In the genomic region with DNA sequence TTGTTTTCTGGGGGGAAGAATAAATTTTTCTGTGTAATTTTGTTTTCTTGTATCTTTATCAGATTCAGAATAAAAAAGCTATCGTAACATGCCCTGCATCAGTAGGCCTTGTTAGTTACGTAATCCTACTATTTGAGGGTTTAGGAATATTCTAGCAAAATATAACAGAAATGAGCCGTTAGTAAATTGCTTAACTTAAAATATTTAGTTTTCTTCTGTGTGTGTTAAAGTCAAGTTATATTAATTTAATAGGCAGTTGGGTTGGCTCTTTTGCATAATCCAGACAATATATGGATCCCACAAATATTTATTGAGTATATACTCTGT, we compare ENCODE assay signal across 20 cellular contexts.
DNase-seq lines count a peak whose midpoint lies in the region; ATAC-seq and TF ChIP-seq lines count a peak whose summit lies in the region.
"Had no signal": no experiment of that assay in that cellular context is flagged by ENCODE, and none has a peak within 500 bp of the region (broad histone marks: within the 10 kb centered on the region; RNA-seq: fewer than 3 reads in every experiment).

No MANE protein-coding gene starts in this region.

- H3K4me1 ChIP-seq in left ventricle myocardium inferior (peaks cover 32% of the 10 kb centered on the region), right lobe of liver (no peaks in the 10 kb centered on the region), psoas muscle (peaks cover 51% of the 10 kb centered on the region), esophagus squamous epithelium (peaks cover 0 to 31% (median 5%) of the 10 kb centered on the region in 3 donors)

- intact Hi-C loops in left ventricle myocardium inferior (cut with micrococcal nuclease) (no loop called here), Right ventricle myocardium inferior (cut with DNase I) (no loop called here), right lobe of liver (cut with DNase I) (no loop called here), psoas muscle (cut with DNase I) (no loop called here), esophagus squamous epithelium (cut with DNase I) (no loop called here)

- H3K4me3 ChIP-seq in left ventricle myocardium inferior = no peak overlapping the region
- no peak overlapping the region for H3K4me3 ChIP-seq in right lobe of liver
- H3K4me3 ChIP-seq in psoas muscle = no peak overlapping the region
- no peak overlapping the region for H3K4me3 ChIP-seq in esophagus squamous epithelium
- H3K4me3 ChIP-seq: coronary artery, heart left ventricle, ovary, tibial artery had no signal

- 49% methylated on average over 3 of the region's 3 CpGs for WGBS in right lobe of liver (ENCODE audit: insufficient coverage, low coverage, low lambda C conversion rate, missing lambda C conversion rate)
- WGBS in psoas muscle, 3 donors = 88 to 89% (median 89%) methylated on average over 3 of the region's 3 CpGs
- 83 to 84% methylated on average over 3 of the region's 3 CpGs for WGBS in esophagus squamous epithelium, 2 donors

- H3K9me3 ChIP-seq in left ventricle myocardium inferior (replicated peaks) = no peaks in the 10 kb centered on the region
- H3K9me3 ChIP-seq in right lobe of liver = no peaks in the 10 kb centered on the region
- H3K9me3 ChIP-seq in psoas muscle = no peaks in the 10 kb centered on the region
- no peaks in the 10 kb centered on the region for H3K9me3 ChIP-seq in esophagus squamous epithelium
- H3K9me3 ChIP-seq: heart left ventricle, ovary, tibial artery had no signal

- H3K27ac ChIP-seq in left ventricle myocardium inferior (replicated peaks) (peak overlapping the region; percentile 16), right lobe of liver (peak overlapping the region in 2 of 3 donors; percentile 25 to 29), psoas muscle (peak overlapping the region; percentile 4), esophagus squamous epithelium (peak overlapping the region in 1 of 4 donors; percentile 11)
- H3K27ac ChIP-seq: 22Rv1, ovary, tibial artery had no signal

- no peak for DNase-seq in left ventricle myocardium inferior
- DNase-seq in Right ventricle myocardium inferior (ENCODE audit: missing footprints) = no peak
- DNase-seq in right lobe of liver = no peak
- no peak for DNase-seq in psoas muscle
- no peak for DNase-seq in GM19238 (ENCODE audit: insufficient read length, low spot score)
- no peak for DNase-seq in NCI-H510A (lab: John Stamatoyannopoulos, UW)
- no peak for DNase-seq in esophagus squamous epithelium (lab: John Stamatoyannopoulos, UW)
- DNase-seq in A172 (ENCODE audit: low spot score) = no peak
- DNase-seq: activated CD4-positive, alpha-beta T cell treated with anti-CD3 and anti-CD28 coated beads for 36 hours; DMS153; heart left ventricle; left ventricle myocardium superior; NCI-H1436 treated with DMSO at 0.1 percent for 48 hours; NCI-H2171 treated with DMSO at 0.1 percent for 48 hours; ovary had no signal

- TF ChIP-seq CTCF in left ventricle myocardium inferior (IDR thresholded peaks at IDR 0.05; ENCODE audit: borderline replicate concordance) (no peak), right lobe of liver (IDR thresholded peaks at IDR 0.05) (no peak), psoas muscle (IDR thresholded peaks at IDR 0.05) (no peak), esophagus squamous epithelium (IDR thresholded peaks at IDR 0.05) (no peak)

- H3K27me3 ChIP-seq in left ventricle myocardium inferior (ENCODE audit: low read depth) (no peaks in the 10 kb centered on the region), right lobe of liver (no peaks in the 10 kb centered on the region), psoas muscle (ENCODE audit: insufficient read depth in 3 of 3, low read length in 2 of 3) (no peaks in the 10 kb centered on the region), esophagus squamous epithelium (no peaks in the 10 kb centered on the region)
- H3K27me3 ChIP-seq: heart left ventricle, ovary, tibial artery had no signal

- TF ChIP-seq POLR2A in right lobe of liver (IDR thresholded peaks at IDR 0.05) (no peak), esophagus squamous epithelium (IDR thresholded peaks at IDR 0.05) (no peak)

- no peaks in the 10 kb centered on the region for H3K36me3 ChIP-seq in left ventricle myocardium inferior
- H3K36me3 ChIP-seq in right lobe of liver = no peaks in the 10 kb centered on the region
- H3K36me3 ChIP-seq in psoas muscle (ENCODE audit: insufficient read depth in 1 of 2, low read depth in 1 of 2) = no peaks in the 10 kb centered on the region
- no peaks in the 10 kb centered on the region for H3K36me3 ChIP-seq in esophagus squamous epithelium
- H3K36me3 ChIP-seq: heart left ventricle, ovary, tibial artery had no signal

- ATAC-seq in Right ventricle myocardium inferior (no peak), right lobe of liver (no peak), psoas muscle (no peak)
- ATAC-seq: activated CD4-positive, alpha-beta T cell treated with anti-CD3 and anti-CD28 coated beads for 36 hours; activated naive CD4-positive, alpha-beta T cell treated with anti-CD3 and anti-CD28 coated beads, Interleukin-2, amount 50 U/mL, for 72 hours; stimulated activated effector memory CD8-positive, alpha-beta T cell treated with anti-CD3 and anti-CD28 coated beads, Interleukin-12 subunit alpha, Interleukin-12 subunit beta, amount 100 ng/mL, for 72 hours had no signal
